Comparison of ENCODE assay signal across 8 cellular contexts in the genomic region with DNA sequence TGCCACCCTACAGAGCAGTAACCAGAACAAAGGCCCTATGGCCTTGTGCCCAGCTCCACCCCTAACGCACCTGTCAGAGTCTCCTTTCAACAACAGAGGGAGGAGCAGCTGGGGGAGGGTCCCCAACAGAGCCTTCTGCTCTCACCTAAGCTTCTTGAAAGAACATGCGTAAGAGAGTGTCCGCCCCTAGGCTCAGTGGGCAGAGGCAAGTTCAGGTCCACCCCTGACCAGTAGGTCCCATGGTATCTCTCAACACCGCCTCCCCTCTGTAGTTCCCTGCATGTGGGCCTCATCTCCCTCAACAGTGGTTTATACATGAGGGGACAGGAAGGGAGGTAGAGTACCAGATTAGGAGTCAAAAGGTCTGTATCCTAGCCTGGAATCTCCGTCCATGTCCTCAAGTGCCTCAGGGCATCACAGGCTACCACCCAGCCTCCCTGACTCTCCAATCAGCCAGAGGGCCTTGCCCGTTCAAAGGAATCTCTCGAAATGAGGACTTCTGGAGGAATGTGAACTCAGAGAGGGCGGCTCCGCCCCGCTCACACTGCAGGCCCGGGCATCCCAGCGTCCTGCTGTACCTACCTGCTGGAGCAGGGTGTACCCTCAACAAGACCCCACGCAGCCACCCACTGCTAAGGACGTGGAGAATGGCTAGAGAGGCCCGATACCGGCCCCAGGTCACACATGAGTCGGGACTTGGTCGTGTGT. TPM values are rescaled to one million over a fixed set of nuclear protein-coding genes. Genes with fewer than 3 reads are reported as not detected.
DNase-seq lines count a peak whose midpoint lies in the region; ATAC-seq and TF ChIP-seq lines count a peak whose summit lies in the region.

No MANE protein-coding gene starts in this region.

- H3K27ac ChIP-seq in colonic mucosa (peak overlapping the region; percentile 81), aorta (ENCODE audit: low read depth in 1 of 2, low read length in 2 of 2) (peak overlapping the region in 1 of 2 donors; percentile 34)

- ATAC-seq in HG03439 (IDR thresholded peaks at IDR 0.05; ENCODE audit: unreplicated experiment) (peak; percentile 20), memory B cell (ENCODE audit: low read depth) (no peak), aorta (ENCODE audit: low FRiP score) (no peak)

- H3K27ac Mint-ChIP-seq in memory B cell: no peak overlapping the region

- H3K27me3 Mint-ChIP-seq in memory B cell: no peaks in the 10 kb centered on the region

- no peaks in the 10 kb centered on the region for H3K9me3 Mint-ChIP-seq in memory B cell

- H3K4me3 Mint-ChIP-seq in memory B cell: peak overlapping the region; percentile 97

- H3K9ac ChIP-seq in colonic mucosa (ENCODE audit: low read depth in 2 of 2, low read length in 2 of 2): peak overlapping the region; percentile 47 to 60

- H3K36me3 ChIP-seq in colonic mucosa (no peaks in the 10 kb centered on the region), aorta (ENCODE audit: control insufficient read depth in 1 of 2, insufficient read depth in 2 of 2, low read length in 1 of 2) (no peaks in the 10 kb centered on the region)

- no peak for TF ChIP-seq CTCF in colonic mucosa (IDR thresholded peaks at IDR 0.05)

- H3K9me3 ChIP-seq in colonic mucosa (no peaks in the 10 kb centered on the region), aorta (ENCODE audit: control insufficient read depth, low read length) (no peaks in the 10 kb centered on the region)

- H3K36me3 Mint-ChIP-seq in memory B cell: no peaks in the 10 kb centered on the region

- H3K27me3 ChIP-seq in colonic mucosa: no peaks in the 10 kb centered on the region
- no peaks in the 10 kb centered on the region for H3K27me3 ChIP-seq in aorta (ENCODE audit: control insufficient read depth in 1 of 2, insufficient read depth in 2 of 2, low read length in 1 of 2)

- H3K4me1 ChIP-seq in colonic mucosa: peaks cover 14% of the 10 kb centered on the region
- no peaks in the 10 kb centered on the region for H3K4me1 ChIP-seq in aorta (ENCODE audit: control insufficient read depth in 1 of 2, insufficient read depth in 2 of 2, low read length in 2 of 2)

- H3K4me3 ChIP-seq in colonic mucosa (peak overlapping the region; percentile 67), aorta (ENCODE audit: low read length in 2 of 2) (peak overlapping the region in 1 of 2 donors; percentile 52)

- intact Hi-C loops in colonic mucosa (cut with DNase I): loop anchor here (10.0 kb wide), 1 partner anchor 61 kb away; no protein-coding TSS in a partner anchor
- intact Hi-C loops in aorta (cut with DNase I): no loop called here

- H3K4me1 Mint-ChIP-seq in memory B cell: peaks cover 9% of the 10 kb centered on the region

- DNase-seq in stimulated activated CD4-positive, alpha-beta T cell treated with anti-CD3 and anti-CD28 coated beads, Interleukin-4, amount 100 ng/mL, for 24 hours: peak; percentile 10
- no peak for DNase-seq in stimulated activated CD4-positive, alpha-beta T cell treated with anti-CD3 and anti-CD28 coated beads, Interleukin-12 subunit alpha, Interleukin-12 subunit beta, amount 100 ng/mL, for 4 hours
- peak; percentile 65 for DNase-seq in OCI-M1 (lab: John Stamatoyannopoulos, UW)
- peak; percentile 86 for DNase-seq in colonic mucosa
- DNase-seq in memory B cell (ENCODE audit: low spot score in 2 of 2): no peak
- peak; percentile 46 to 57 for DNase-seq in aorta
- DNase-seq in amygdala (lab: John Stamatoyannopoulos, UW): no peak

- 8 to 9% methylated on average over 18 of the region's 18 CpGs for WGBS in aorta, 2 donors

RNA-seq across cellular contexts. Expression of a gene that starts 0.7 kb away (rescaled TPM):
- 10 to 100 TPM in 1 of 2 donors, 1 to 10 TPM in 1; 7.6 to 33.7 TPM for total RNA-seq in colonic mucosa
- 1 to 10 TPM in 1 of 2 donors, under 1 TPM in 1; 0.91 to 2.1 TPM for total RNA-seq in aorta
- polyA plus RNA-seq in aorta: 1 to 10 TPM in 1 of 2 donors, under 1 TPM in 1; 0.38 to 1.6 TPM

RNA-seq across cellular contexts. Expression of a gene that starts 44.4 kb away (rescaled TPM):
- total RNA-seq in colonic mucosa: 100 to 1,000 TPM in 1 of 2 donors, 10 to 100 TPM in 1; 90.6 to 103 TPM
- total RNA-seq in aorta: 10 to 100 TPM; 30.2 to 34.5 TPM
- 10 to 100 TPM; 14.4 to 16.5 TPM for polyA plus RNA-seq in aorta

Comparison
In these comparisons a context has a peak if more than half of its experiments do, and no peak if none do; other contexts are left out.
1. DNase-seq: peak in stimulated activated CD4-positive, alpha-beta T cell treated with anti-CD3 and anti-CD28 coated beads, Interleukin-4, amount 100 ng/mL, for 24 hours (single experiment), OCI-M1 (single experiment), colonic mucosa (single experiment) and aorta (2 of 2); none in stimulated activated CD4-positive, alpha-beta T cell treated with anti-CD3 and anti-CD28 coated beads, Interleukin-12 subunit alpha, Interleukin-12 subunit beta, amount 100 ng/mL, for 4 hours (single experiment), memory B cell (0 of 2) and amygdala (0 of 56).